Comparison of ENCODE assay signal across 30 cellular contexts in genomic region chr2:126797622-126798275, GRCh38.
DNase-seq lines count a peak whose midpoint lies in the region; ATAC-seq and TF ChIP-seq lines count a peak whose summit lies in the region.
"Had no signal": no experiment of that assay in that cellular context is flagged by ENCODE, and none has a peak within 500 bp of the region (broad histone marks: within the 10 kb centered on the region; RNA-seq: fewer than 3 reads in every experiment).

No MANE protein-coding gene starts in this region.

- no peaks in the 10 kb centered on the region for H3K36me3 ChIP-seq in H7 (replicated peaks; ENCODE audit: control insufficient read depth, insufficient read depth, low read length)
- H3K36me3 ChIP-seq: heart right ventricle, tibial nerve had no signal

- ATAC-seq in stimulated activated memory B cell treated with anti-CD40 and anti-IgM and Interleukin-4, amounts not matched to agents 10 μg/mL and 1 μg/mL and 100 μg/mL, for 72 hours = peak; percentile 13
- ATAC-seq in foreskin keratinocyte = no peak
- ATAC-seq: GM12878, heart right ventricle, left colon, SK-N-SH treated with all-trans-retinoic acid at 6 μM for 48 hours had no signal

- H3K27me3 Mint-ChIP-seq in stimulated activated memory B cell treated with anti-CD40 and anti-IgM and Interleukin-4, amounts not matched to agents 10 μg/mL and 1 μg/mL and 100 μg/mL, for 72 hours = peaks cover 21% of the 10 kb centered on the region
- H3K27me3 Mint-ChIP-seq: CD4-positive, CD25-positive, alpha-beta regulatory T cell had no signal

- no peak overlapping the region for H3K27ac Mint-ChIP-seq in stimulated activated memory B cell treated with anti-CD40 and anti-IgM and Interleukin-4, amounts not matched to agents 10 μg/mL and 1 μg/mL and 100 μg/mL, for 72 hours
- H3K27ac Mint-ChIP-seq: activated CD4-positive, alpha-beta memory T cell treated with anti-CD3 and anti-CD28 coated beads, Interleukin-2, amount 10 ng/mL, durations not matched to agents 7 days and 5 days; activated naive CD4-positive, alpha-beta T cell treated with anti-CD3 and anti-CD28 coated beads, Interleukin-2, amount 10 ng/mL, durations not matched to agents 7 days and 5 days; CD4-positive, CD25-positive, alpha-beta regulatory T cell; memory B cell; progenitor cell of endocrine pancreas had no signal

- no peak for TF ChIP-seq CTCF in GM13977 (IDR thresholded peaks at IDR 0.05; ENCODE audit: extremely low read depth, insufficient read depth, missing control alignments)
- no peak for TF ChIP-seq CTCF in foreskin keratinocyte (conservative IDR thresholded peaks at IDR 0.05)

- H3K4me3 ChIP-seq in H7 (ENCODE audit: insufficient read depth, low read depth, low read length) = no peak overlapping the region
- H3K4me3 ChIP-seq: GM12878, GM23248, heart right ventricle, tibial nerve had no signal

- H3K4me1 Mint-ChIP-seq in stimulated activated memory B cell treated with anti-CD40 and anti-IgM and Interleukin-4, amounts not matched to agents 10 μg/mL and 1 μg/mL and 100 μg/mL, for 72 hours = no peaks in the 10 kb centered on the region
- H3K4me1 Mint-ChIP-seq: activated CD4-positive, alpha-beta memory T cell treated with anti-CD3 and anti-CD28 coated beads, Interleukin-2, amount 10 ng/mL, durations not matched to agents 7 days and 5 days; activated naive CD4-positive, alpha-beta T cell treated with anti-CD3 and anti-CD28 coated beads, Interleukin-2, amount 10 ng/mL, durations not matched to agents 7 days and 5 days; CD4-positive, CD25-positive, alpha-beta regulatory T cell; memory B cell had no signal

- H3K27me3 ChIP-seq in H7 (ENCODE audit: control insufficient read depth, insufficient read depth, low read length) (no peaks in the 10 kb centered on the region; the same call in 1 of the 2 replicates), foreskin keratinocyte (no peaks in the 10 kb centered on the region)

- no peak overlapping the region for H3K27ac ChIP-seq in foreskin keratinocyte
- H3K27ac ChIP-seq: 22Rv1, GM23248, heart right ventricle, tibial nerve had no signal

- no peaks in the 10 kb centered on the region for H3K36me3 Mint-ChIP-seq in stimulated activated memory B cell treated with anti-CD40 and anti-IgM and Interleukin-4, amounts not matched to agents 10 μg/mL and 1 μg/mL and 100 μg/mL, for 72 hours
- H3K36me3 Mint-ChIP-seq: activated naive CD4-positive, alpha-beta T cell treated with anti-CD3 and anti-CD28 coated beads, Interleukin-2, amount 10 ng/mL, durations not matched to agents 7 days and 5 days; CD4-positive, CD25-positive, alpha-beta regulatory T cell; memory B cell had no signal

- H3K4me3 Mint-ChIP-seq in stimulated activated memory B cell treated with anti-CD40 and anti-IgM and Interleukin-4, amounts not matched to agents 10 μg/mL and 1 μg/mL and 100 μg/mL, for 72 hours = no peak overlapping the region
- H3K4me3 Mint-ChIP-seq: activated CD4-positive, alpha-beta memory T cell treated with anti-CD3 and anti-CD28 coated beads, Interleukin-2, amount 10 ng/mL, durations not matched to agents 7 days and 5 days; activated naive CD4-positive, alpha-beta T cell treated with anti-CD3 and anti-CD28 coated beads, Interleukin-2, amount 10 ng/mL, durations not matched to agents 7 days and 5 days; CD4-positive, CD25-positive, alpha-beta regulatory T cell; memory B cell had no signal

- H3K9me3 Mint-ChIP-seq in stimulated activated memory B cell treated with anti-CD40 and anti-IgM and Interleukin-4, amounts not matched to agents 10 μg/mL and 1 μg/mL and 100 μg/mL, for 72 hours = peaks cover 2% of the 10 kb centered on the region
- H3K9me3 Mint-ChIP-seq: activated CD4-positive, alpha-beta memory T cell treated with anti-CD3 and anti-CD28 coated beads, Interleukin-2, amount 10 ng/mL, durations not matched to agents 7 days and 5 days; activated naive CD4-positive, alpha-beta T cell treated with anti-CD3 and anti-CD28 coated beads, Interleukin-2, amount 10 ng/mL, durations not matched to agents 7 days and 5 days; memory B cell had no signal

- no peaks in the 10 kb centered on the region for H3K4me1 ChIP-seq in foreskin keratinocyte
- H3K4me1 ChIP-seq: tibial nerve had no signal

- peak; percentile 46 for DNase-seq in SIG-M5 treated with dmso at 0.1 percent for 504 hours (lab: John Stamatoyannopoulos, UW; ENCODE audit: unreplicated experiment)
- no peak for DNase-seq in SIG-M5 (lab: John Stamatoyannopoulos, UW)
- DNase-seq in H7 = peak; percentile 16
- peak; percentile 49 for DNase-seq in islet precursor cell
- DNase-seq in GM13977 (ENCODE audit: low spot score) = no peak
- DNase-seq in foreskin keratinocyte = no peak
- DNase-seq in H4 (ENCODE audit: low spot score) = no peak
- DNase-seq: activated CD4-positive, alpha-beta memory T cell treated with anti-CD3 and anti-CD28 coated beads, Interleukin-2, amount 10 ng/mL, durations not matched to agents 7 days and 5 days; activated CD4-positive, alpha-beta T cell treated with anti-CD3 and anti-CD28 coated beads for 1 hour; activated naive CD4-positive, alpha-beta T cell treated with anti-CD3 and anti-CD28 coated beads, Interleukin-2, amount 10 ng/mL, durations not matched to agents 7 days and 5 days; activated T-cell treated with anti-CD3 and anti-CD28 coated beads, Interleukin-2, amount 50 U/mL, for 48 hours; CD4-positive, CD25-positive, alpha-beta regulatory T cell; effector CD8-positive, alpha-beta T cell; EL; GM23248; heart right ventricle; Kasumi-1; left colon; MV-4-11; NCI-H446; NCI-H774; stimulated activated CD4-positive, alpha-beta T cell treated with anti-CD3 and anti-CD28 coated beads, Interleukin-15, amount 100 ng/mL, for 24 hours; T-helper 2 cell had no signal

- in situ Hi-C loops in GM13977 (cut with MboI; ENCODE audit: low pct_unique_long_range_greater_than_20kb, low sequenced_read_pairs, unreplicated experiment) = loop anchor here (25.0 kb wide), 1 partner anchor 535 kb away; no protein-coding TSS in a partner anchor

Comparison
In these comparisons a context has a peak if more than half of its experiments do, and no peak if none do; other contexts are left out.
1. DNase-seq: peak in SIG-M5 treated with dmso at 0.1 percent for 504 hours (single experiment), H7 (single experiment) and islet precursor cell (single experiment); none in SIG-M5 (single experiment), GM13977 (single experiment), foreskin keratinocyte (0 of 2) and H4 (single experiment).